2 cellular contexts compared by ENCODE assay signal in genomic region chr7:43487731-43488073, GRCh38.
TF ChIP-seq lines count a peak whose summit lies in the region.

No MANE protein-coding gene starts in this region.

TF ChIP-seq in A549, 52 proteins besides CTCF, POLR2A, EP300 and RAD21 (continued from another document):
- TF ChIP-seq, protein P1, sequence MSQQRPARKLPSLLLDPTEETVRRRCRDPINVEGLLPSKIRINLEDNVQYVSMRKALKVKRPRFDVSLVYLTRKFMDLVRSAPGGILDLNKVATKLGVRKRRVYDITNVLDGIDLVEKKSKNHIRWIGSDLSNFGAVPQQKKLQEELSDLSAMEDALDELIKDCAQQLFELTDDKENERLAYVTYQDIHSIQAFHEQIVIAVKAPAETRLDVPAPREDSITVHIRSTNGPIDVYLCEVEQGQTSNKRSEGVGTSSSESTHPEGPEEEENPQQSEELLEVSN (IDR thresholded peaks at IDR 0.05; ENCODE audit: borderline replicate concordance, low read depth): no peak
- TF ChIP-seq, protein P2, sequence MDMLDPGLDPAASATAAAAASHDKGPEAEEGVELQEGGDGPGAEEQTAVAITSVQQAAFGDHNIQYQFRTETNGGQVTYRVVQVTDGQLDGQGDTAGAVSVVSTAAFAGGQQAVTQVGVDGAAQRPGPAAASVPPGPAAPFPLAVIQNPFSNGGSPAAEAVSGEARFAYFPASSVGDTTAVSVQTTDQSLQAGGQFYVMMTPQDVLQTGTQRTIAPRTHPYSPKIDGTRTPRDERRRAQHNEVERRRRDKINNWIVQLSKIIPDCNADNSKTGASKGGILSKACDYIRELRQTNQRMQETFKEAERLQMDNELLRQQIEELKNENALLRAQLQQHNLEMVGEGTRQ (IDR thresholded peaks at IDR 0.05): no peak
- TF ChIP-seq MAZ (IDR thresholded peaks at IDR 0.05; ENCODE audit: borderline replicate concordance, low read depth, low read length) (no peak), ESRRA (IDR thresholded peaks at IDR 0.05; ENCODE audit: borderline replicate concordance, low read length) (no peak)
TF ChIP-seq in A549: peak in this region for 0.

TF ChIP-seq in liver, 16 proteins besides CTCF, POLR2A, EP300 and RAD21 (continued from another document):
- TF ChIP-seq EGR1 (IDR thresholded peaks at IDR 0.05; ENCODE audit: low read depth in 2 of 2): no peak
- no peak for TF ChIP-seq RXRA (IDR thresholded peaks at IDR 0.05)
- TF ChIP-seq YY1 (IDR thresholded peaks at IDR 0.05): no peak
- no peak for TF ChIP-seq FOXA1 (IDR thresholded peaks at IDR 0.05)
- TF ChIP-seq JUND (IDR thresholded peaks at IDR 0.05): no peak
- no peak for TF ChIP-seq GABPA (IDR thresholded peaks at IDR 0.05 in 1 of 2, conservative IDR thresholded peaks at IDR 0.05 in 1 of 2)
